Comparison of ENCODE assay signal across 8 cellular contexts in the genomic region with DNA sequence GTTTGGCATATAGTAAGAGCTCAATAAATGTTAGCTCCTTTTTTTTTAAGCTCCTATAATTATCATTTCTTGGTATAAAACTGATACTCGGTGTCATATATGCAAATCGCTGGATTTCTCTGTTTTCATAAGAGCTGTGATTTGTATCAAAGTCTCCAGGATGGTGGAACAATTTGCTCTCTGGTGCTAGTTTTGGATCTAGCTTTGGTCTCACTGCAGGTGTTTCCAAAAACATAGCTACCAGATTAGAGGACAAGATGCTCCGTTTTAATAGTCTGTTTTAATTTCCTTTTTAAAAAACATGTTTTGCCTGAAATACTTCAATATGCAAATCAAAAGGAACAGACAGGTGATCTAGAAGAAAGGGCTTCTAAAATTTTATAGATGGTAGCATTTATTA.
"Had no signal": no experiment of that assay in that cellular context is flagged by ENCODE, and none has a peak within 500 bp of the region (broad histone marks: within the 10 kb centered on the region; RNA-seq: fewer than 3 reads in every experiment).

No MANE protein-coding gene starts in this region.

- DNase-seq: GM23248, GOT3, H7, H9, HCEC 1CT, HFFc6 had no signal

- FAIRE-seq: H1, H54 had no signal
